In genomic region chr6:44849829-44850228, GRCh38 we compare ENCODE assay signal across 19 cellular contexts.
"Had no signal": no experiment of that assay in that cellular context is flagged by ENCODE, and none has a peak within 500 bp of the region (broad histone marks: within the 10 kb centered on the region; RNA-seq: fewer than 3 reads in every experiment).

No MANE protein-coding gene starts in this region.

- H3K27me3 Mint-ChIP-seq: naive thymus-derived CD4-positive, alpha-beta T cell; stimulated activated naive CD8-positive, alpha-beta T cell treated with anti-CD3 and anti-CD28 coated beads, Interleukin-15, amount 100 ng/mL, for 72 hours had no signal

- H3K4me3 Mint-ChIP-seq: naive thymus-derived CD4-positive, alpha-beta T cell; nephron progenitor cell; stimulated activated effector memory CD8-positive, alpha-beta T cell treated with anti-CD3 and anti-CD28 coated beads, Interleukin-12 subunit alpha, Interleukin-12 subunit beta, amount 100 ng/mL, for 72 hours; stimulated activated naive CD8-positive, alpha-beta T cell treated with anti-CD3 and anti-CD28 coated beads, Interleukin-15, amount 100 ng/mL, for 72 hours had no signal

- H3K36me3 ChIP-seq: gastrocnemius medialis, heart right ventricle, right atrium auricular region, sigmoid colon, thoracic aorta had no signal

- H3K4me2 ChIP-seq: smooth muscle cell had no signal

- H3K4me3 ChIP-seq: gastrocnemius medialis, heart right ventricle, right atrium auricular region, sigmoid colon, smooth muscle cell, thoracic aorta had no signal

- DNase-seq: effector memory CD4-positive, alpha-beta T cell; gastrocnemius medialis; heart right ventricle; hypothalamus; kidney glomerular epithelial cell; naive thymus-derived CD4-positive, alpha-beta T cell; nephron progenitor cell; posterior cingulate gyrus; sigmoid colon; stimulated activated CD4-positive, alpha-beta T cell treated with anti-CD3 and anti-CD28 coated beads, Interleukin-4, amount 100 ng/mL, for 1 hour; stimulated activated CD8-positive, alpha-beta memory T cell treated with anti-CD3 and anti-CD28 coated beads, Interleukin-4, amount 100 ng/mL, for 48 hours; stimulated activated naive CD8-positive, alpha-beta T cell treated with anti-CD3 and anti-CD28 coated beads, Interleukin-15, amount 100 ng/mL, for 72 hours; substantia nigra; trophoblast cell had no signal

- H3K4me1 Mint-ChIP-seq: stimulated activated effector memory CD8-positive, alpha-beta T cell treated with anti-CD3 and anti-CD28 coated beads, Interleukin-12 subunit alpha, Interleukin-12 subunit beta, amount 100 ng/mL, for 72 hours had no signal

- H3K27ac ChIP-seq: sigmoid colon, thoracic aorta had no signal

- H3K27me3 ChIP-seq: gastrocnemius medialis, heart right ventricle, right atrium auricular region, sigmoid colon had no signal

- ATAC-seq: esophagus mucosa; gastrocnemius medialis; naive thymus-derived CD4-positive, alpha-beta T cell; stimulated activated effector memory CD8-positive, alpha-beta T cell treated with anti-CD3 and anti-CD28 coated beads, Interleukin-12 subunit alpha, Interleukin-12 subunit beta, amount 100 ng/mL, for 72 hours; stimulated activated naive CD8-positive, alpha-beta T cell treated with anti-CD3 and anti-CD28 coated beads, Interleukin-15, amount 100 ng/mL, for 72 hours had no signal

- H3K4me1 ChIP-seq: gastrocnemius medialis, right atrium auricular region, sigmoid colon had no signal

- H3K9me3 Mint-ChIP-seq: nephron progenitor cell; stimulated activated effector memory CD8-positive, alpha-beta T cell treated with anti-CD3 and anti-CD28 coated beads, Interleukin-12 subunit alpha, Interleukin-12 subunit beta, amount 100 ng/mL, for 72 hours; stimulated activated naive CD8-positive, alpha-beta T cell treated with anti-CD3 and anti-CD28 coated beads, Interleukin-15, amount 100 ng/mL, for 72 hours had no signal

- H3K9me3 ChIP-seq: gastrocnemius medialis, heart right ventricle, right atrium auricular region, sigmoid colon, thoracic aorta had no signal

- H3K27ac Mint-ChIP-seq: naive thymus-derived CD4-positive, alpha-beta T cell; nephron progenitor cell; stimulated activated effector memory CD8-positive, alpha-beta T cell treated with anti-CD3 and anti-CD28 coated beads, Interleukin-12 subunit alpha, Interleukin-12 subunit beta, amount 100 ng/mL, for 72 hours had no signal

- H3K36me3 Mint-ChIP-seq: stimulated activated effector memory CD8-positive, alpha-beta T cell treated with anti-CD3 and anti-CD28 coated beads, Interleukin-12 subunit alpha, Interleukin-12 subunit beta, amount 100 ng/mL, for 72 hours had no signal
